Comparison of ENCODE assay signal across 28 cellular contexts in the genomic region with DNA sequence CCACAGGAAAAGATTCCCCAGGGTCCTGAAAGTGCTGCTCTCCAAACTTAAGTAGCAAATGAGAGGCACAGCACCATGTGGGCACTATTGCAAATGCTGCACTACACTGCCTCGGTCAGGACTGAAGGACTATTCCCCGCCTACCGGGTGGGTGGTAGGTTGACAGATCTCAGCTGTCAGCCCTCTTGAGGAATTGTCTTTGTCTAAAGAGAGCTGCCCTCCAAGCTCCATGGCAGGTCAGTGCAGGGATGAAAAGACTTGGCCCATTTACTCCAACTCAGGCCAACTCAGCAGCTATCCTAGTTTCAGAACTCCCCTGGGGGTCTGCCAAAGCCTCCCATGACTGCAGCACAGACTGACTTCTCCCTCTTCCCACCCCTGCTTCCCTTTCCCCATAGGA. TPM values are rescaled to one million over a fixed set of nuclear protein-coding genes. Genes with fewer than 3 reads are reported as not detected.
"Had no signal": no experiment of that assay in that cellular context is flagged by ENCODE, and none has a peak within 500 bp of the region (broad histone marks: within the 10 kb centered on the region; RNA-seq: fewer than 3 reads in every experiment).

No MANE protein-coding gene starts in this region.

- ATAC-seq: activated CD8-positive, alpha-beta T cell treated with anti-CD3 and anti-CD28 coated beads for 36 hours; activated T-helper 17 cell treated with anti-CD3 and anti-CD28 coated beads, Interleukin-2, amount 50 U/mL, for 72 hours; left colon; lower lobe of right lung had no signal

- H3K9me3 ChIP-seq: esophagus muscularis mucosa, lower lobe of right lung, thyroid gland, uterus had no signal

- H3K4me3 ChIP-seq: cardiac muscle cell, esophagus muscularis mucosa, lower lobe of right lung, thyroid gland, uterus had no signal

- H3K27me3 ChIP-seq: esophagus muscularis mucosa, thyroid gland, uterus had no signal

- H3K36me3 Mint-ChIP-seq: activated naive CD8-positive, alpha-beta T cell treated with anti-CD3 and anti-CD28 coated beads for 36 hours had no signal

- H3K36me3 ChIP-seq: cardiac muscle cell, esophagus muscularis mucosa, lower lobe of right lung, thyroid gland, uterus had no signal

- H3K4me3 Mint-ChIP-seq: activated CD4-positive, alpha-beta T cell treated with anti-CD3 and anti-CD28 coated beads, Interleukin-2, amount 10 ng/mL, durations not matched to agents 24 days and 14 days; activated CD8-positive, alpha-beta T cell treated with anti-CD3 and anti-CD28 coated beads for 36 hours; activated naive CD8-positive, alpha-beta T cell treated with anti-CD3 and anti-CD28 coated beads for 36 hours; activated T-helper 17 cell treated with anti-CD3 and anti-CD28 coated beads, Interleukin-2, amount 50 U/mL, for 72 hours had no signal

- H3K27ac ChIP-seq: cardiac muscle cell, esophagus muscularis mucosa, lower lobe of right lung, thyroid gland, uterus had no signal

- H3K27me3 Mint-ChIP-seq: activated CD8-positive, alpha-beta T cell treated with anti-CD3 and anti-CD28 coated beads for 36 hours; activated naive CD8-positive, alpha-beta T cell treated with anti-CD3 and anti-CD28 coated beads for 36 hours; activated T-helper 17 cell treated with anti-CD3 and anti-CD28 coated beads, Interleukin-2, amount 50 U/mL, for 72 hours had no signal

- H3K27ac Mint-ChIP-seq: activated CD4-positive, alpha-beta T cell treated with anti-CD3 and anti-CD28 coated beads, Interleukin-2, amount 10 ng/mL, durations not matched to agents 24 days and 14 days; activated CD8-positive, alpha-beta T cell treated with anti-CD3 and anti-CD28 coated beads for 36 hours; activated naive CD8-positive, alpha-beta T cell treated with anti-CD3 and anti-CD28 coated beads for 36 hours; activated T-helper 17 cell treated with anti-CD3 and anti-CD28 coated beads, Interleukin-2, amount 50 U/mL, for 72 hours; nephron had no signal

- DNase-seq: activated CD4-positive, alpha-beta T cell treated with anti-CD3 and anti-CD28 coated beads, Interleukin-2, amount 10 ng/mL, durations not matched to agents 24 days and 14 days; activated CD8-positive, alpha-beta T cell treated with anti-CD3 and anti-CD28 coated beads for 36 hours; activated naive CD4-positive, alpha-beta T cell; activated naive CD8-positive, alpha-beta T cell treated with anti-CD3 and anti-CD28 coated beads for 36 hours; activated T-cell treated with anti-CD3 and anti-CD28 coated beads, Interleukin-2, amount 50 U/mL, for 1 hour; amniotic stem cell; dermis blood vessel endothelial cell; effector memory CD4-positive, alpha-beta T cell; islet precursor cell; left colon; lower lobe of right lung; occipital lobe; retina; stimulated activated CD4-positive, alpha-beta T cell treated with anti-CD3 and anti-CD28 coated beads, Interleukin-12 subunit alpha, Interleukin-12 subunit beta, amount 100 ng/mL, for 4 hours; stimulated activated CD4-positive, alpha-beta T cell treated with anti-CD3 and anti-CD28 coated beads, Interleukin-1b, Interleukin-23, amount 100 ng/mL, for 48 hours; stimulated activated CD8-positive, alpha-beta memory T cell treated with anti-CD3 and anti-CD28 coated beads, Interleukin-4, amount 100 ng/mL, for 48 hours; stimulated activated naive CD4-positive, alpha-beta T cell; T-helper 9 cell; thyroid gland; uterus had no signal

- H3K9me3 Mint-ChIP-seq: activated CD4-positive, alpha-beta T cell treated with anti-CD3 and anti-CD28 coated beads, Interleukin-2, amount 10 ng/mL, durations not matched to agents 24 days and 14 days; activated CD8-positive, alpha-beta T cell treated with anti-CD3 and anti-CD28 coated beads for 36 hours; activated naive CD8-positive, alpha-beta T cell treated with anti-CD3 and anti-CD28 coated beads for 36 hours; activated T-helper 17 cell treated with anti-CD3 and anti-CD28 coated beads, Interleukin-2, amount 50 U/mL, for 72 hours; nephron had no signal

RNA-seq across cellular contexts. Expression of gene PDZD9, which starts 3.4 kb away (rescaled TPM):
- total RNA-seq: activated CD4-positive, alpha-beta T cell treated with anti-CD3 and anti-CD28 coated beads, Interleukin-2, amount 10 ng/mL, durations not matched to agents 24 days and 14 days; activated CD8-positive, alpha-beta T cell treated with anti-CD3 and anti-CD28 coated beads for 36 hours; activated naive CD8-positive, alpha-beta T cell treated with anti-CD3 and anti-CD28 coated beads for 36 hours; activated T-helper 17 cell treated with anti-CD3 and anti-CD28 coated beads, Interleukin-2, amount 50 U/mL, for 72 hours; cardiac muscle cell; chondrocyte; dermis blood vessel endothelial cell; endothelial cell of umbilical vein; esophagus muscularis mucosa; left colon; lower lobe of right lung; occipital lobe; posterior vena cava; subcutaneous adipose tissue; thyroid gland; uterus had no signal
